Comparison of ENCODE assay signal across 13 cellular contexts in the genomic region with DNA sequence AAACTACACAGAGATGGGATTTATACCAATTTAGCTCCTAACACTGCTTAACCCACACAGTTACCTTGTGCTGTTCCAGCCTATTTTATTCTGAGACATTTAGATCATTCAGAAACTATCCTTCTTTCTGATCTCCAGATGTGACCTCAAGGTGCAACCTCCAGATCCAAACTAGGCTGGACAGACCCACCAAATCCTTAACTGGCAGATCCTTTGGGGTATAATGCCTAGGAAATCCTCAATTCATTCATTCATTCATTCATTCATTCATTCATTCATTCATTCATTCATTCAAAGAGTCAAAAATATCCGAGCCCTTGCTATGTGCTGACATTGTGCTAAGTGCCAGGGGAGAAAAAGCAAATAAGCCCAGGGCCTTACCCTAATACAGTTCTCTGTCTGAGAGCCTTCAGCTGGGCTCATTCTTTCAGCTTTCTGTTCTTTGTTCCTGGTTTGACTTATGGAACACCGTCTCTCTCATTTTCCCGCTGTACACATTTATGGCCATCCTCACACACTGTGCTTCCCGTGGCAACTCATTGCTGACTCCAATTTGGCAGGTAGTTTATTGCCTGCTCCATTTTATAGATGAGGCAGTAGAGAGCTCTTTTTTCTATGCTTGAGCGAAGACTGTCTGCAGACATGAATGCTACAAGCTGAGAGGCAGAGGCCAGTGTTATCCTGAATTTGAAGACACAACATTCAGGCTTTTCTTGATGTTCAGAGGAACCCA.
"Had no signal": no experiment of that assay in that cellular context is flagged by ENCODE, and none has a peak within 500 bp of the region (broad histone marks: within the 10 kb centered on the region; RNA-seq: fewer than 3 reads in every experiment).

No MANE protein-coding gene starts in this region.

- H3K27ac Mint-ChIP-seq: activated CD8-positive, alpha-beta memory T cell treated with anti-CD3 and anti-CD28 coated beads, Interleukin-2, amount 10 ng/mL, durations not matched to agents 7 days and 5 days; activated naive CD8-positive, alpha-beta T cell treated with anti-CD3 and anti-CD28 coated beads for 36 hours; activated T-cell treated with anti-CD3 and anti-CD28 coated beads, Interleukin-2, amount 50 U/mL, for 24 hours had no signal

- H3K9me3 Mint-ChIP-seq: activated naive CD8-positive, alpha-beta T cell treated with anti-CD3 and anti-CD28 coated beads for 36 hours; activated T-cell treated with anti-CD3 and anti-CD28 coated beads, Interleukin-2, amount 50 U/mL, for 24 hours; nephron had no signal

- H3K36me3 Mint-ChIP-seq: activated CD8-positive, alpha-beta memory T cell treated with anti-CD3 and anti-CD28 coated beads, Interleukin-2, amount 10 ng/mL, durations not matched to agents 7 days and 5 days; activated naive CD8-positive, alpha-beta T cell treated with anti-CD3 and anti-CD28 coated beads for 36 hours had no signal

- ATAC-seq: activated CD8-positive, alpha-beta memory T cell treated with anti-CD3 and anti-CD28 coated beads, Interleukin-2, amount 10 ng/mL, durations not matched to agents 7 days and 5 days; left cardiac atrium had no signal

- H3K36me3 ChIP-seq: breast epithelium, sigmoid colon had no signal

- H3K4me3 ChIP-seq: breast epithelium, sigmoid colon had no signal

- H3K4me3 Mint-ChIP-seq: activated CD8-positive, alpha-beta memory T cell treated with anti-CD3 and anti-CD28 coated beads, Interleukin-2, amount 10 ng/mL, durations not matched to agents 7 days and 5 days; activated naive CD8-positive, alpha-beta T cell treated with anti-CD3 and anti-CD28 coated beads for 36 hours; activated T-cell treated with anti-CD3 and anti-CD28 coated beads, Interleukin-2, amount 50 U/mL, for 24 hours; nephron had no signal

- H3K27ac ChIP-seq: breast epithelium, sigmoid colon had no signal

- H3K27me3 ChIP-seq: breast epithelium, sigmoid colon had no signal

- H3K4me1 Mint-ChIP-seq: activated CD8-positive, alpha-beta memory T cell treated with anti-CD3 and anti-CD28 coated beads, Interleukin-2, amount 10 ng/mL, durations not matched to agents 7 days and 5 days; activated naive CD8-positive, alpha-beta T cell treated with anti-CD3 and anti-CD28 coated beads for 36 hours had no signal

- H3K4me1 ChIP-seq: breast epithelium, sigmoid colon had no signal

- H3K9me3 ChIP-seq: breast epithelium, sigmoid colon had no signal

- DNase-seq: activated CD4-positive, alpha-beta T cell treated with anti-CD3 and anti-CD28 coated beads, Interleukin-2, amount 50 U/mL, for 1 hour; activated CD8-positive, alpha-beta memory T cell treated with anti-CD3 and anti-CD28 coated beads, Interleukin-2, amount 10 ng/mL, durations not matched to agents 7 days and 5 days; activated gamma-delta T cell treated with Interleukin-2 at 50 U/mL for 16 hours; activated naive CD8-positive, alpha-beta T cell treated with anti-CD3 and anti-CD28 coated beads for 36 hours; activated T-cell treated with anti-CD3 and anti-CD28 coated beads, Interleukin-2, amount 50 U/mL, for 24 hours; aorta; left cardiac atrium; sigmoid colon; stimulated activated CD4-positive, alpha-beta T cell treated with anti-CD3 and anti-CD28 coated beads, Interleukin-2, amount 100 ng/mL, for 48 hours; stimulated activated naive CD4-positive, alpha-beta T cell treated with Interleukin-2 at 50 U/mL for 16 hours; T-helper 2 cell had no signal
